In genomic region chr6:134774244-134774643, GRCh38 we compare ENCODE assay signal across 18 cellular contexts.
DNase-seq lines count a peak whose midpoint lies in the region; ATAC-seq, FAIRE-seq and TF ChIP-seq lines count a peak whose summit lies in the region.
"Had no signal": no experiment of that assay in that cellular context is flagged by ENCODE, and none has a peak within 500 bp of the region (broad histone marks: within the 10 kb centered on the region; RNA-seq: fewer than 3 reads in every experiment).

No MANE protein-coding gene starts in this region.

- H2AFZ ChIP-seq in keratinocyte (ENCODE audit: control insufficient read depth, low read length) = no peak overlapping the region

- DNase-seq in BJ (ENCODE audit: low read depth) = peak; percentile 7
- peak; percentile 53 for DNase-seq in LHCN-M2 (ENCODE audit: low read depth)
- peak; percentile 1 for DNase-seq in brain pericyte (ENCODE audit: low read depth, low spot score)
- DNase-seq in keratinocyte (ENCODE audit: low read depth, low spot score) = peak; percentile 36
- DNase-seq in D721Med (ENCODE audit: insufficient read length, low spot score) = no peak
- no peak for DNase-seq in natural killer cell
- DNase-seq in putamen (ENCODE audit: low spot score) = no peak
- no peak for DNase-seq in LoVo (ENCODE audit: low spot score)
- DNase-seq: activated CD4-positive, alpha-beta T cell treated with anti-CD3 and anti-CD28 coated beads for 1 hour; gastrocnemius medialis; NCI-H446; OCI-M1; stimulated activated naive CD8-positive, alpha-beta T cell treated with anti-CD3 and anti-CD28 coated beads, Interleukin-15, Interleukin-2, amounts not matched to agents 100 U/mL and 50 U/mL, for 24 hours; T-cell had no signal

- no peaks in the 10 kb centered on the region for H3K36me3 Mint-ChIP-seq in natural killer cell
- H3K36me3 Mint-ChIP-seq: T-cell had no signal

- H3K79me2 ChIP-seq in keratinocyte (ENCODE audit: control insufficient read depth, insufficient read depth, low read length) = no peaks in the 10 kb centered on the region

- H3K9me3 ChIP-seq in keratinocyte (ENCODE audit: control insufficient read depth, low read depth, low read length) = peaks cover 1% of the 10 kb centered on the region

- no peak overlapping the region for H3K9ac ChIP-seq in keratinocyte (ENCODE audit: control insufficient read depth, extremely low read depth, insufficient read depth, low read length)

- ATAC-seq in natural killer cell = no peak
- ATAC-seq: gastrocnemius medialis; stimulated activated naive CD8-positive, alpha-beta T cell treated with anti-CD3 and anti-CD28 coated beads, Interleukin-15, Interleukin-2, amounts not matched to agents 100 U/mL and 50 U/mL, for 24 hours; T-cell had no signal

- H3K4me2 ChIP-seq in keratinocyte (ENCODE audit: control insufficient read depth, extremely low read depth, insufficient read depth, low read depth, low read length) = no peak overlapping the region

- CTCF ChIA-PET in BJ (lab: Yijun Ruan, JAX) = no interaction called here

- no peaks in the 10 kb centered on the region for H4K20me1 ChIP-seq in keratinocyte (ENCODE audit: control insufficient read depth, extremely low read depth, insufficient read depth, low read length)

- dilution Hi-C loops in keratinocyte (cut with MboI; ENCODE audit: extremely low pct_ligation_motif_present, low sequenced_read_pairs) = no loop called here

- H3K27ac Mint-ChIP-seq in natural killer cell = no peak overlapping the region
- H3K27ac Mint-ChIP-seq: activated naive CD8-positive, alpha-beta T cell; dendritic cell treated with granulocyte-macrophage colony-stimulating factor and Interleukin-4, amounts not matched to agents 40 ng/mL and 50 ng/mL, for 4 days; T-cell had no signal

- POLR2A ChIA-PET in BJ (lab: Charles Lee) = no interaction called here

- H3K27me3 Mint-ChIP-seq in natural killer cell (ENCODE audit: low read depth in 2 of 2) = peaks cover 5 to 11% of the 10 kb centered on the region in 2 donors
- H3K27me3 Mint-ChIP-seq: activated naive CD8-positive, alpha-beta T cell had no signal

- no peak overlapping the region for H3K4me3 Mint-ChIP-seq in natural killer cell
- H3K4me3 Mint-ChIP-seq: activated naive CD8-positive, alpha-beta T cell; dendritic cell treated with granulocyte-macrophage colony-stimulating factor and Interleukin-4, amounts not matched to agents 40 ng/mL and 50 ng/mL, for 4 days; T-cell had no signal

- H3K9me3 Mint-ChIP-seq in natural killer cell = no peaks in the 10 kb centered on the region

- no peak for TF ChIP-seq CTCF in BJ (IDR thresholded peaks at IDR 0.05; ENCODE audit: insufficient read depth, low read depth, low read length)
- TF ChIP-seq CTCF in keratinocyte (optimal IDR thresholded peaks at IDR 0.05 in 1 of 3, IDR thresholded peaks at IDR 0.05 in 1 of 3, conservative IDR thresholded peaks at IDR 0.05 in 1 of 3; ENCODE audit: extremely low read depth in 1 of 3, insufficient read depth in 2 of 3, low read length in 3 of 3) = no peak
- TF ChIP-seq CTCF in D721Med (IDR thresholded peaks at IDR 0.05; ENCODE audit: insufficient read depth, missing control alignments) = no peak
- TF ChIP-seq CTCF in natural killer cell (IDR thresholded peaks at IDR 0.05) = no peak

- no peaks in the 10 kb centered on the region for H3K27me3 ChIP-seq in BJ (ENCODE audit: control insufficient read depth, insufficient read depth, low read length)
- no peaks in the 10 kb centered on the region for H3K27me3 ChIP-seq in keratinocyte (ENCODE audit: control insufficient read depth, extremely low read depth, insufficient read depth, low read length)
- H3K27me3 ChIP-seq: gastrocnemius medialis had no signal

- H3K36me3 ChIP-seq in BJ (ENCODE audit: control insufficient read depth, insufficient read depth, low read length) = no peaks in the 10 kb centered on the region
- H3K36me3 ChIP-seq in keratinocyte (ENCODE audit: control insufficient read depth in 2 of 2, extremely low read depth in 1 of 2, insufficient read depth in 2 of 2, low read length in 2 of 2) = no peaks in the 10 kb centered on the region
- H3K36me3 ChIP-seq: gastrocnemius medialis, HAP-1 had no signal

- no peak overlapping the region for H3K27ac ChIP-seq in keratinocyte (ENCODE audit: control insufficient read depth, insufficient read depth, low read length)
- H3K27ac ChIP-seq: gastrocnemius medialis had no signal

- peaks cover 8% of the 10 kb centered on the region for H3K4me1 ChIP-seq in keratinocyte (ENCODE audit: control insufficient read depth, extremely low read depth, insufficient read depth, low read length)
- H3K4me1 ChIP-seq: gastrocnemius medialis had no signal

- FAIRE-seq in keratinocyte (lab: Jason Lieb, UNC) = peak; percentile 84
- no peak for FAIRE-seq in D721Med (lab: Jason Lieb, UNC)
- FAIRE-seq: islet of Langerhans had no signal

- no peaks in the 10 kb centered on the region for H3K4me1 Mint-ChIP-seq in natural killer cell
- H3K4me1 Mint-ChIP-seq: T-cell had no signal

- intact Hi-C loops in natural killer cell (cut with micrococcal nuclease) = no loop called here

- H3K4me3 ChIP-seq in BJ (ENCODE audit: low read depth, low read length) (no peak overlapping the region), keratinocyte (ENCODE audit: control insufficient read depth in 2 of 3, extremely low read depth in 1 of 3, insufficient read depth in 2 of 3, low read depth in 1 of 3, low read length in 3 of 3) (no peak overlapping the region)
- H3K4me3 ChIP-seq: gastrocnemius medialis, HAP-1 had no signal

- H3K9me1 ChIP-seq in keratinocyte (ENCODE audit: control insufficient read depth, extremely low read depth, insufficient read depth, low read length) = no peaks in the 10 kb centered on the region

Comparison
In these comparisons a context has a peak if more than half of its experiments do, and no peak if none do; other contexts are left out.
1. DNase-seq: peak in BJ (single experiment), LHCN-M2 (single experiment), brain pericyte (single experiment) and keratinocyte (single experiment); none in D721Med (single experiment), natural killer cell (single experiment), putamen (single experiment) and LoVo (single experiment).